In the genomic region with DNA sequence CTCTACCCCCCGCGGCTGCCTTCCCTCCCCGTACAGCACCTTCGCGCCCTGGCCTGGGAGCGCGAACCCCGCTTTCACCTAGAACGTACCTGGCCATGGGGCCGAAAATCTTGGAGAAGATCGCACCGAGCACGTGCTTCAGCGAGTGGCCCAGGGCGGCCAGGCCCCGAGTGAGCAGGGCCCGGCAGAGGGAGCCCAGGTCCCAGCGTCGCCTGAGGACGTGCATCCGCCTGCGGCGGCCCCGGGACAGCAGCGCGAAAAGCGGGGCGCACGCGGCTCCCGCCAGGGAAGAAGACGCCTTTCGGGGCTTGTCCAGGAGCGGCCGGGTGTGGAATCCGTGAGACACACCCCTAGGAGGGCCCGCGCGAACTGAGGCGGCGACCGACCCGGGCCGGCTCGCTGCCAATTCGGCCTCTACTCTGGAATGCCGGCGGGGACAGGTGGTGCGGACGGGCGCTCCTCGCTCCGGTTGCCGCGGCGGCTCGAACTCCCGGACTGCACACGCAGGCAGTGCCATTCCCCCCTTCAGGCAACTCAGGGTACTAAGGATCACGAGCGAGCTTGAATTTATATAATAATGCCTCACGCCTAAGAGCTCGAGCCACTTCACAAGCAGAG, we compare ENCODE assay signal across 10 cellular contexts. TPM values are rescaled to one million over a fixed set of nuclear protein-coding genes. Genes with fewer than 3 reads are reported as not detected.
DNase-seq lines count a peak whose midpoint lies in the region; ATAC-seq, FAIRE-seq and TF ChIP-seq lines count a peak whose summit lies in the region.
"Had no signal": no experiment of that assay in that cellular context is flagged by ENCODE, and none has a peak within 500 bp of the region (broad histone marks: within the 10 kb centered on the region; RNA-seq: fewer than 3 reads in every experiment).

A gene (minus strand): TSS at position 544 of the 618 bp plus-strand sequence.

- H3K23ac ChIP-seq in H1 (ENCODE audit: insufficient read length), result no peak within 1 kb of the TSS

- 4% methylated on average over 4 of the region's 63 CpGs; no CpG with 5 or more reads in 1 of the 2 experiments for WGBS in H1 (ENCODE audit: extremely low coverage in 1 of 2, insufficient coverage in 1 of 2, insufficient read length in 1 of 2, insufficient replicate concordance in 2 of 2, low coverage in 1 of 2, low lambda C conversion rate in 2 of 2, missing lambda C conversion rate in 1 of 2), 2 experiments

- no peak within 1 kb of the TSS for H4K5ac ChIP-seq in H1 (ENCODE audit: insufficient read length, low read depth, low read length)

- H3K79me2 ChIP-seq in H1 (ENCODE audit: control insufficient read depth in 1 of 2, insufficient read depth in 2 of 2, low read length in 2 of 2), result no peaks in the 10 kb centered on the region

- no peak within 1 kb of the TSS; a peak in 1 of 7 replicates for H3K9ac ChIP-seq in H1 (replicated peaks in 1 of 4; ENCODE audit: extremely low read depth in 1 of 4, low read depth in 3 of 4, low read length in 3 of 4)

- peak; percentile 52 for FAIRE-seq in H1 (lab: Jason Lieb, UNC)
- FAIRE-seq in RCC 7860 (lab: Jason Lieb, UNC), result no peak

- H2BK12ac ChIP-seq in H1 (ENCODE audit: low read depth, low read length), result no peak within 1 kb of the TSS

- H2BK5ac ChIP-seq in H1 (ENCODE audit: low read depth, low read length), result no peak within 1 kb of the TSS

- H4K91ac ChIP-seq in H1 (replicated peaks; ENCODE audit: insufficient read length, low read length), result peak within 1 kb of the TSS; percentile 27

- POLR2A ChIA-PET in H1 (lab: Charles Lee; ENCODE audit: partially characterized antibody), result interaction anchor here (0.8 kb wide), 1 partner anchor 10 kb away, joined by 6 read pairs; no protein-coding TSS in a partner anchor

- H2BK15ac ChIP-seq in H1 (ENCODE audit: low read length), result no peak within 1 kb of the TSS

- TF ChIP-seq RAD21 in H1 (IDR thresholded peaks at IDR 0.05 in 1 of 2, conservative IDR thresholded peaks at IDR 0.05 in 1 of 2; ENCODE audit: low read depth in 2 of 2, low read length in 2 of 2), result no peak

- H4K8ac ChIP-seq in H1 (ENCODE audit: extremely low read depth, insufficient read depth, low read length), result no peak within 1 kb of the TSS; the same call in 1 of the 2 replicates

- no peak within 1 kb of the TSS for H3K4ac ChIP-seq in H1 (replicated peaks; ENCODE audit: insufficient read length, low read depth, low read length)

- no peak within 1 kb of the TSS for H3K18ac ChIP-seq in H1 (ENCODE audit: extremely low read depth, low read length)

- no peaks in the 10 kb centered on the region for H3K9me3 Mint-ChIP-seq in neural crest cell

- H3K27ac ChIP-seq in H1 (ENCODE audit: low read depth, low read length), result no peak within 1 kb of the TSS

- ATAC-seq in GM21619 (IDR thresholded peaks at IDR 0.05; ENCODE audit: unreplicated experiment), result no peak
- ATAC-seq in HG03175 (IDR thresholded peaks at IDR 0.05; ENCODE audit: unreplicated experiment), result no peak

- no peak within 1 kb of the TSS for H3K56ac ChIP-seq in H1 (replicated peaks; ENCODE audit: insufficient read length, low read depth, low read length)

- H2BK120ac ChIP-seq in H1 (replicated peaks; ENCODE audit: low read depth, low read length), result no peak within 1 kb of the TSS

- no peak within 1 kb of the TSS for H3K14ac ChIP-seq in H1 (ENCODE audit: insufficient read length)

- no peaks in the 10 kb centered on the region for H4K20me1 ChIP-seq in H1 (replicated peaks in 1 of 2; ENCODE audit: control insufficient read depth in 1 of 2, insufficient read depth in 2 of 2, low read length in 2 of 2)

- H3K4me1 Mint-ChIP-seq in neural crest cell, result peaks cover 33% of the 10 kb centered on the region

- peak within 1 kb of the TSS; percentile 94 for H3K4me3 Mint-ChIP-seq in neural crest cell

- peaks cover 23 to 49% (median 46%) of the 10 kb centered on the region in 4 experiments for H3K27me3 ChIP-seq in H1 (replicated peaks in 1 of 4; ENCODE audit: control insufficient read depth in 3 of 4, extremely low read depth in 1 of 4, insufficient read depth in 3 of 4, low read length in 3 of 4)

- no peaks in the 10 kb centered on the region for H3K36me3 ChIP-seq in H1 (ENCODE audit: control insufficient read depth in 2 of 4, insufficient read depth in 4 of 4, low read length in 3 of 4)

- H3K27me3 Mint-ChIP-seq in neural crest cell (ENCODE audit: low read depth), result peaks cover 69% of the 10 kb centered on the region

- TF ChIP-seq CTCF in H1 (IDR thresholded peaks at IDR 0.05; ENCODE audit: control extremely low read depth in 1 of 3, insufficient read depth in 1 of 3, low read depth in 1 of 3, low read length in 3 of 3) (peak in 1 of 3 experiments; percentile 10; a peak in 1 of 4 replicates), neural crest cell (conservative IDR thresholded peaks at IDR 0.05) (peak; percentile 48), GM10266 (IDR thresholded peaks at IDR 0.05; ENCODE audit: control insufficient read depth, insufficient read depth, low read depth, missing control alignments) (no peak)

- DNase-seq in COLO668 (lab: John Stamatoyannopoulos, UW; ENCODE audit: unreplicated experiment), result peak; percentile 59
- DNase-seq in NCI-H2171 (lab: John Stamatoyannopoulos, UW), result peak; percentile 34
- peak in 1 of 2 experiments; percentile 57 for DNase-seq in H1 (ENCODE audit: low read depth in 1 of 2, low spot score in 2 of 2)
- peak; percentile 39 for DNase-seq in neural crest cell (ENCODE audit: low read depth, low spot score)
- no peak for DNase-seq in RCC 7860 (ENCODE audit: low spot score)
- no peak for DNase-seq in GM10266 (ENCODE audit: extremely low spot score)

- no peak within 1 kb of the TSS for H2AFZ ChIP-seq in H1 (ENCODE audit: low read length)

- TF ChIP-seq POLR2A in H1 (IDR thresholded peaks at IDR 0.05; ENCODE audit: control extremely low read depth in 1 of 2, low read depth in 2 of 2, low read length in 2 of 2), result no peak

- H2AK5ac ChIP-seq in H1 (ENCODE audit: low read depth, low read length), result no peak within 1 kb of the TSS

- no peak within 1 kb of the TSS for H2BK20ac ChIP-seq in H1 (ENCODE audit: low read length)

- H3K23me2 ChIP-seq in H1 (ENCODE audit: low read depth, low read length), result peaks cover 18% of the 10 kb centered on the region; the same call in 1 of the 2 replicates

- no peaks in the 10 kb centered on the region for H3K79me1 ChIP-seq in H1 (ENCODE audit: low read depth, low read length)

- CTCF ChIA-PET in H1 (lab: Charles Lee; ENCODE audit: partially characterized antibody), result interaction anchor here (1.7 to 2.0 kb wide), 4 partner anchors 10 to 17 kb away, joined by 7 to 11 read pairs (median 8); no protein-coding TSS in a partner anchor

- H3K36me3 Mint-ChIP-seq in neural crest cell (ENCODE audit: low read depth), result no peaks in the 10 kb centered on the region

- peak within 1 kb of the TSS; percentile 94 for H3K27ac Mint-ChIP-seq in neural crest cell (ENCODE audit: unreplicated experiment)

- H3K4me2 ChIP-seq in H1 (ENCODE audit: insufficient read depth in 1 of 2, low read depth in 2 of 2, low read length in 2 of 2), result peak within 1 kb of the TSS; percentile 82 to 92

- peaks cover 3 to 13% (median 7%) of the 10 kb centered on the region in 4 experiments; a peak in 6 of 7 replicates for H3K4me1 ChIP-seq in H1 (replicated peaks in 1 of 4; ENCODE audit: control insufficient read depth in 3 of 4, insufficient read depth in 4 of 4, low read length in 3 of 4)

- no peaks in the 10 kb centered on the region for H3K9me3 ChIP-seq in H1 (ENCODE audit: insufficient read depth in 2 of 2, low read depth in 1 of 2, low read length in 1 of 2)

- TF ChIP-seq EP300 in H1 (IDR thresholded peaks at IDR 0.05; ENCODE audit: borderline replicate concordance in 1 of 2, low read depth in 2 of 2, low read length in 2 of 2), result no peak

- H3K4me3 ChIP-seq in H1 (ENCODE audit: extremely low read depth in 1 of 4, insufficient read depth in 2 of 4, low read depth in 3 of 4, low read length in 4 of 4), result peak within 1 kb of the TSS; percentile 36 to 67 (median 50)

TF ChIP-seq in H1, 55 proteins besides CTCF, POLR2A, EP300 and RAD21 (continues in another document):
- TF ChIP-seq MAFK (IDR thresholded peaks at IDR 0.05; ENCODE audit: low read depth, low read length) (no peak), CBX8 (IDR thresholded peaks at IDR 0.05; ENCODE audit: borderline replicate concordance, low read depth, low read length) (no peak), CEBPB (IDR thresholded peaks at IDR 0.05; ENCODE audit: low read depth, low read length) (no peak), POU5F1 (IDR thresholded peaks at IDR 0.05; ENCODE audit: low read depth, low read length) (no peak), TAF7 (optimal IDR thresholded peaks at IDR 0.05; ENCODE audit: borderline replicate concordance, low read depth, low read length) (no peak)

RNA-seq across cellular contexts. Expression of the gene that starts here (rescaled TPM):
- 3.7 and 3.9 TPM in 2 replicates for total RNA-seq in H1 (2021; fragmentation: NEBNext Ultra II Directional; extraction: Animal tissue kit (Norgen Biotek cat#: 25700))
- 3.9 and 5.6 TPM in 2 replicates for polyA plus RNA-seq in H1 (2011; rRNA removed)
- 3.4 TPM for polyA plus RNA-seq in H1 (2011; cell fraction: cytosol; rRNA removed)
- 6.2 TPM for polyA plus RNA-seq in H1 (2011; cell fraction: nucleus; rRNA removed)
- polyA plus RNA-seq in H1 (2012, experiment 1 of 2), result 2.7 to 4.1 TPM (median 3.5 TPM) in 4 replicates
- 0.26 TPM for polyA plus RNA-seq in H1 (2012, experiment 2 of 2)
- polyA plus RNA-seq in H1 (2013, experiment 1 of 2), result 3.7 TPM
- 4.3 TPM for polyA plus RNA-seq in H1 (2013, experiment 2 of 2)
- 8.6 and 8.8 TPM in 2 replicates for polyA minus RNA-seq in H1 (2011; rRNA and poly(A)+ RNA removed)
- polyA minus RNA-seq in H1 (2011; cell fraction: cytosol; rRNA and poly(A)+ RNA removed), result 5.2 TPM
- polyA minus RNA-seq in H1 (2011; cell fraction: nucleus; rRNA and poly(A)+ RNA removed), result 9.3 TPM
- 13.9 and 14.2 TPM in 2 replicates for total RNA-seq in neural crest cell
- total RNA-seq: lung microvascular endothelial cell; T-helper 2 cell treated with Interferon-gamma antibody and Interleukin-4, amounts not matched to agents 100 ng/mL and 5 ng/mL, for 36 hours had no signal

Comparison
In these comparisons a context has a peak if more than half of its experiments do, and no peak if none do; other contexts are left out.
1. DNase-seq: peak in COLO668 (single experiment), NCI-H2171 (single experiment) and neural crest cell (single experiment); none in RCC 7860 (single experiment) and GM10266 (single experiment).